30 cellular contexts compared by ENCODE assay signal in genomic region chr14:55038708-55039107, GRCh38. TPM values are rescaled to one million over a fixed set of nuclear protein-coding genes. Genes with fewer than 3 reads are reported as not detected.
DNase-seq lines count a peak whose midpoint lies in the region; ATAC-seq and TF ChIP-seq lines count a peak whose summit lies in the region.
"Had no signal": no experiment of that assay in that cellular context is flagged by ENCODE, and none has a peak within 500 bp of the region (broad histone marks: within the 10 kb centered on the region; RNA-seq: fewer than 3 reads in every experiment).

No MANE protein-coding gene starts in this region.

- POLR2A ChIA-PET in CD8-positive, alpha-beta T cell (lab: Charles Lee): no interaction called here

- DNase-seq in CD8-positive, alpha-beta T cell: no peak
- DNase-seq in HCEC 1CT (peak; percentile 31), kidney glomerular epithelial cell (lab: John Stamatoyannopoulos, UW) (peak; percentile 32), foreskin melanocyte (no peak), activated gamma-delta T cell treated with Interleukin-2 at 50 U/mL for 16 hours (no peak), cerebellar nuclear complex (lab: John Stamatoyannopoulos, UW) (no peak), lower lobe of right lung (no peak)
- DNase-seq: activated B cell treated with CpG ODN at 0.5 μM for 24 hours; activated CD8-positive, alpha-beta T cell treated with anti-CD3 and anti-CD28 coated beads, Interleukin-2, amount 10 ng/mL, durations not matched to agents 7 days and 5 days; activated gamma-delta T cell; activated naive CD8-positive, alpha-beta T cell treated with anti-CD3 and anti-CD28 coated beads, Interleukin-2, amount 10 ng/mL, durations not matched to agents 7 days and 5 days; aorta; C1 segment of cervical spinal cord; COR-L47; DMS53; H7; left colon; NCI-H1436 treated with DMSO at 0.1 percent for 48 hours; NCI-H226; NCI-H526 treated with DMSO at 0.1 percent for 48 hours; ovary; Peyer's patch; SIG-M5; stimulated activated naive CD4-positive, alpha-beta T cell treated with Interleukin-2 at 50 U/mL for 16 hours had no signal

- H3K36me3 ChIP-seq in CD8-positive, alpha-beta T cell (ENCODE audit: insufficient read depth, low read length): no peaks in the 10 kb centered on the region
- peaks cover 43% of the 10 kb centered on the region for H3K36me3 ChIP-seq in lower lobe of right lung
- H3K36me3 ChIP-seq: ovary had no signal

- ATAC-seq in CD8-positive, alpha-beta T cell: no peak
- ATAC-seq in activated T-helper 17 cell treated with anti-CD3 and anti-CD28 coated beads, Interleukin-2, amount 50 U/mL, for 72 hours (replicated peaks): peak; percentile 69
- no peak for ATAC-seq in lower lobe of right lung
- ATAC-seq: activated CD8-positive, alpha-beta T cell treated with anti-CD3 and anti-CD28 coated beads, Interleukin-2, amount 10 ng/mL, durations not matched to agents 7 days and 5 days; left colon had no signal

- no peaks in the 10 kb centered on the region for H3K4me1 Mint-ChIP-seq in CD8-positive, alpha-beta T cell (ENCODE audit: low read depth)
- H3K4me1 Mint-ChIP-seq in activated T-helper 17 cell treated with anti-CD3 and anti-CD28 coated beads, Interleukin-2, amount 50 U/mL, for 72 hours: no peaks in the 10 kb centered on the region

- H3K27me3 ChIP-seq in CD8-positive, alpha-beta T cell (ENCODE audit: insufficient read depth, low read length): no peaks in the 10 kb centered on the region
- H3K27me3 ChIP-seq in lower lobe of right lung (ENCODE audit: low read depth): no peaks in the 10 kb centered on the region
- H3K27me3 ChIP-seq: cardiac muscle cell, esophagus muscularis mucosa, ovary, Peyer's patch, suprapubic skin had no signal

- H3K4me3 Mint-ChIP-seq in CD8-positive, alpha-beta T cell: no peak overlapping the region
- H3K4me3 Mint-ChIP-seq in activated T-helper 17 cell treated with anti-CD3 and anti-CD28 coated beads, Interleukin-2, amount 50 U/mL, for 72 hours: no peak overlapping the region
- H3K4me3 Mint-ChIP-seq: activated B cell treated with CpG ODN at 0.5 μM for 24 hours; activated CD8-positive, alpha-beta T cell treated with anti-CD3 and anti-CD28 coated beads, Interleukin-2, amount 10 ng/mL, durations not matched to agents 7 days and 5 days; activated naive CD8-positive, alpha-beta T cell treated with anti-CD3 and anti-CD28 coated beads, Interleukin-2, amount 10 ng/mL, durations not matched to agents 7 days and 5 days had no signal

- H3K36me3 Mint-ChIP-seq in CD8-positive, alpha-beta T cell: peaks cover 53% of the 10 kb centered on the region
- peaks cover 79% of the 10 kb centered on the region for H3K36me3 Mint-ChIP-seq in activated T-helper 17 cell treated with anti-CD3 and anti-CD28 coated beads, Interleukin-2, amount 50 U/mL, for 72 hours (ENCODE audit: low read depth)

- CTCF ChIA-PET in CD8-positive, alpha-beta T cell (lab: Charles Lee): no interaction called here

- H3K27me3 Mint-ChIP-seq in CD8-positive, alpha-beta T cell (ENCODE audit: low read depth): no peaks in the 10 kb centered on the region
- H3K27me3 Mint-ChIP-seq in activated T-helper 17 cell treated with anti-CD3 and anti-CD28 coated beads, Interleukin-2, amount 50 U/mL, for 72 hours: no peaks in the 10 kb centered on the region
- H3K27me3 Mint-ChIP-seq: activated B cell treated with CpG ODN at 0.5 μM for 24 hours; activated naive CD8-positive, alpha-beta T cell treated with anti-CD3 and anti-CD28 coated beads, Interleukin-2, amount 10 ng/mL, durations not matched to agents 7 days and 5 days had no signal

- H3K27ac ChIP-seq in CD8-positive, alpha-beta T cell (ENCODE audit: low read depth, low read length): no peak overlapping the region
- H3K27ac ChIP-seq in lower lobe of right lung: no peak overlapping the region
- H3K27ac ChIP-seq: cardiac muscle cell, coronary artery, esophagus muscularis mucosa, ovary, Peyer's patch, skin epidermis, suprapubic skin had no signal

- H3K27ac Mint-ChIP-seq in CD8-positive, alpha-beta T cell: peak overlapping the region; percentile 18
- peak overlapping the region; percentile 28 for H3K27ac Mint-ChIP-seq in activated T-helper 17 cell treated with anti-CD3 and anti-CD28 coated beads, Interleukin-2, amount 50 U/mL, for 72 hours
- H3K27ac Mint-ChIP-seq: activated B cell treated with CpG ODN at 0.5 μM for 24 hours; activated naive CD8-positive, alpha-beta T cell treated with anti-CD3 and anti-CD28 coated beads, Interleukin-2, amount 10 ng/mL, durations not matched to agents 7 days and 5 days had no signal

- H3K9me3 ChIP-seq in CD8-positive, alpha-beta T cell (ENCODE audit: low read length): no peaks in the 10 kb centered on the region
- H3K9me3 ChIP-seq in lower lobe of right lung: no peaks in the 10 kb centered on the region
- H3K9me3 ChIP-seq: esophagus muscularis mucosa, ovary, Peyer's patch, suprapubic skin had no signal

- no peaks in the 10 kb centered on the region for H3K4me1 ChIP-seq in CD8-positive, alpha-beta T cell (ENCODE audit: insufficient read depth, low read length)
- H3K4me1 ChIP-seq in lower lobe of right lung: no peaks in the 10 kb centered on the region
- H3K4me1 ChIP-seq: Peyer's patch, suprapubic skin had no signal

- no peak overlapping the region for H3K4me3 ChIP-seq in CD8-positive, alpha-beta T cell (ENCODE audit: low read depth, low read length)
- no peak overlapping the region for H3K4me3 ChIP-seq in lower lobe of right lung
- H3K4me3 ChIP-seq: cardiac muscle cell, coronary artery, esophagus muscularis mucosa, ovary, Peyer's patch, skin epidermis, suprapubic skin had no signal

- H3K9me3 Mint-ChIP-seq in CD8-positive, alpha-beta T cell: no peaks in the 10 kb centered on the region
- no peaks in the 10 kb centered on the region for H3K9me3 Mint-ChIP-seq in activated T-helper 17 cell treated with anti-CD3 and anti-CD28 coated beads, Interleukin-2, amount 50 U/mL, for 72 hours
- H3K9me3 Mint-ChIP-seq: activated naive CD8-positive, alpha-beta T cell treated with anti-CD3 and anti-CD28 coated beads, Interleukin-2, amount 10 ng/mL, durations not matched to agents 7 days and 5 days had no signal

- intact Hi-C loops in CD8-positive, alpha-beta T cell (cut with DNase I, micrococcal nuclease): no loop called here
- intact Hi-C loops in lower lobe of right lung (cut with DNase I): no loop called here

- TF ChIP-seq CTCF in CD8-positive, alpha-beta T cell (IDR thresholded peaks at IDR 0.05): no peak
- no peak for TF ChIP-seq CTCF in lower lobe of right lung (IDR thresholded peaks at IDR 0.05)

RNA-seq across cellular contexts. Expression of gene SOCS4, which starts 11.7 kb away (rescaled TPM):
- 10 to 100 TPM; 22.6 to 24.0 TPM for total RNA-seq in CD8-positive, alpha-beta T cell
- 10 to 100 TPM; 17.5 to 36.5 TPM for total RNA-seq in activated T-helper 17 cell treated with anti-CD3 and anti-CD28 coated beads, Interleukin-2, amount 50 U/mL, for 72 hours
- 17.9 TPM for total RNA-seq in lower lobe of right lung

RNA-seq across cellular contexts. Expression of gene WDHD1, which starts 11.8 kb away (rescaled TPM):
- 1 to 10 TPM; 1.2 to 1.6 TPM for total RNA-seq in CD8-positive, alpha-beta T cell
- 10 to 100 TPM; 39.9 to 60.0 TPM for total RNA-seq in activated T-helper 17 cell treated with anti-CD3 and anti-CD28 coated beads, Interleukin-2, amount 50 U/mL, for 72 hours
- total RNA-seq in lower lobe of right lung: 3.5 TPM

RNA-seq across cellular contexts. Expression of gene MAPK1IP1L, which starts 12.7 kb away (rescaled TPM):
- 100 to 1,000 TPM; 207 to 212 TPM for total RNA-seq in CD8-positive, alpha-beta T cell
- 100 to 1,000 TPM; 106 to 114 TPM for total RNA-seq in activated T-helper 17 cell treated with anti-CD3 and anti-CD28 coated beads, Interleukin-2, amount 50 U/mL, for 72 hours
- 72.4 TPM for total RNA-seq in lower lobe of right lung

Comparison
In these comparisons a context has a peak if more than half of its experiments do, and no peak if none do; other contexts are left out.
1. DNase-seq: peak in HCEC 1CT (single experiment) and kidney glomerular epithelial cell (single experiment); none in CD8-positive, alpha-beta T cell (0 of 7), foreskin melanocyte (single experiment), activated gamma-delta T cell treated with Interleukin-2 at 50 U/mL for 16 hours (single experiment), cerebellar nuclear complex (0 of 2) and lower lobe of right lung (single experiment).